In genomic region chr7:44767912-44768662, GRCh38 we compare ENCODE assay signal across 8 cellular contexts. TPM values are rescaled to one million over a fixed set of nuclear protein-coding genes. Genes with fewer than 3 reads are reported as not detected.
DNase-seq lines count a peak whose midpoint lies in the region; ATAC-seq, FAIRE-seq and TF ChIP-seq lines count a peak whose summit lies in the region.

No MANE protein-coding gene starts in this region.

- no peak for TF ChIP-seq CTCF in H9 (conservative IDR thresholded peaks at IDR 0.05)

- peaks cover 40 to 51% (median 44%) of the 10 kb centered on the region in 3 donors for H3K4me1 Mint-ChIP-seq in CD8-positive, alpha-beta memory T cell
- H3K4me1 Mint-ChIP-seq in H9, result peaks cover 11 to 16% of the 10 kb centered on the region in 2 experiments

- CTCF ChIA-PET in CD8-positive, alpha-beta memory T cell (lab: Charles Lee), result interaction anchor here (0.7 to 2.1 kb wide), 10 partner anchors 9 to 203 kb away, joined by 3 to 6 read pairs (median 4); partner anchors contain the start of gene DDX56

- H3K9me3 Mint-ChIP-seq in CD8-positive, alpha-beta memory T cell, result no peaks in the 10 kb centered on the region
- peaks cover 0 to 4% of the 10 kb centered on the region in 2 experiments; a peak in 1 of 5 replicates for H3K9me3 Mint-ChIP-seq in H9

- H3K27me3 ChIP-seq in CD8-positive, alpha-beta memory T cell (ENCODE audit: insufficient read depth, low read length, poor library complexity, severe bottlenecking), result no peaks in the 10 kb centered on the region
- H3K27me3 ChIP-seq in H9 (ENCODE audit: insufficient read depth, low read length) (no peaks in the 10 kb centered on the region), SJCRH30 (no peaks in the 10 kb centered on the region), neuronal stem cell (ENCODE audit: control insufficient read depth in 3 of 3, insufficient read depth in 3 of 3, low read depth in 1 of 3, low read length in 3 of 3) (no peaks in the 10 kb centered on the region)

- H3K23me2 ChIP-seq in H9 (ENCODE audit: insufficient read length, low read depth, low read length, poor library complexity, severe bottlenecking), result no peaks in the 10 kb centered on the region

- H3T11ph ChIP-seq in H9 (ENCODE audit: low read length), result no peak overlapping the region

- peaks cover 37% of the 10 kb centered on the region for H3K36me3 ChIP-seq in CD8-positive, alpha-beta memory T cell (ENCODE audit: insufficient read depth, low read length)
- H3K36me3 ChIP-seq in SJCRH30 (peaks cover 17% of the 10 kb centered on the region), neuronal stem cell (replicated peaks in 1 of 2; ENCODE audit: control insufficient read depth in 2 of 2, insufficient read depth in 2 of 2, low read length in 2 of 2) (peaks cover 42 to 56% of the 10 kb centered on the region in 2 donors)

- H3K9me3 ChIP-seq in CD8-positive, alpha-beta memory T cell (ENCODE audit: low read length), result no peaks in the 10 kb centered on the region
- H3K9me3 ChIP-seq in H9 (ENCODE audit: control insufficient read depth, low read depth, low read length) (no peaks in the 10 kb centered on the region), SJCRH30 (replicated peaks) (no peaks in the 10 kb centered on the region), neuronal stem cell (replicated peaks in 1 of 2; ENCODE audit: control insufficient read depth in 2 of 2, insufficient read depth in 1 of 2, low read depth in 1 of 2, low read length in 2 of 2) (peaks cover 0 to 2% of the 10 kb centered on the region in 2 donors)

- ATAC-seq in esophagus mucosa, result peak; percentile 73

- H2BK15ac ChIP-seq in H9 (ENCODE audit: low read depth, low read length) (no peak overlapping the region), neuronal stem cell (ENCODE audit: low read length) (no peak overlapping the region)

- H3K4me2 ChIP-seq in H9 (ENCODE audit: insufficient read depth, insufficient read length, low read length) (no peak overlapping the region), neuronal stem cell (ENCODE audit: insufficient read depth, low read length, poor library complexity, severe bottlenecking) (no peak overlapping the region)

- no peak overlapping the region for H4K5ac ChIP-seq in H9 (ENCODE audit: insufficient read length, low read depth, low read length)

- H2AK5ac ChIP-seq in H9 (ENCODE audit: insufficient read length, low read length) (no peak overlapping the region), neuronal stem cell (ENCODE audit: low read depth, low read length) (peak overlapping the region; percentile 35)

- peak overlapping the region; percentile 68 to 97 (median 87) for H3K27ac Mint-ChIP-seq in CD8-positive, alpha-beta memory T cell
- H3K27ac Mint-ChIP-seq in H9, result peak overlapping the region in 2 of 3 experiments; percentile 49 to 80; a peak in 3 of 7 replicates

- H2BK20ac ChIP-seq in H9 (ENCODE audit: low read depth, low read length, poor library complexity, severe bottlenecking), result no peak overlapping the region

- FAIRE-seq in urothelium cell line (lab: Jason Lieb, UNC), result no peak

- H4K20me1 ChIP-seq in H9 (ENCODE audit: control insufficient read depth, insufficient read depth, insufficient read length), result no peaks in the 10 kb centered on the region

- DNase-seq in CD8-positive, alpha-beta memory T cell, result peak in 3 of 5 donors; percentile 17 to 65 (median 27)
- no peak for DNase-seq in H9
- DNase-seq in SJCRH30, result peak; percentile 98 to 99
- DNase-seq in neuronal stem cell (ENCODE audit: low spot score), result no peak
- DNase-seq in SW 1271 (lab: John Stamatoyannopoulos, UW), result no peak
- no peak for DNase-seq in AML-193 (lab: John Stamatoyannopoulos, UW)
- DNase-seq in urothelium cell line (ENCODE audit: low spot score), result no peak

- H2BK12ac ChIP-seq in H9 (ENCODE audit: insufficient read length, low read depth, low read length), result no peak overlapping the region
- H2BK12ac ChIP-seq in neuronal stem cell (ENCODE audit: low read length), result no peak overlapping the region

- no peaks in the 10 kb centered on the region for H3K79me2 ChIP-seq in H9 (ENCODE audit: insufficient read depth, low read length)

- H3K36me3 Mint-ChIP-seq in CD8-positive, alpha-beta memory T cell, result peaks cover 0 to 52% (median 14%) of the 10 kb centered on the region in 3 donors
- H3K36me3 Mint-ChIP-seq in H9 (ENCODE audit: insufficient read depth in 1 of 3, low read depth in 3 of 3), result peaks cover 26 to 61% (median 60%) of the 10 kb centered on the region in 3 experiments; a peak in 6 of 7 replicates

- peaks cover 32% of the 10 kb centered on the region for H3K4me1 ChIP-seq in CD8-positive, alpha-beta memory T cell (ENCODE audit: insufficient read depth, low read length)
- no peaks in the 10 kb centered on the region for H3K4me1 ChIP-seq in H9 (ENCODE audit: insufficient read depth, low read length)
- peaks cover 32% of the 10 kb centered on the region for H3K4me1 ChIP-seq in SJCRH30
- H3K4me1 ChIP-seq in neuronal stem cell (ENCODE audit: control insufficient read depth in 2 of 2, insufficient read depth in 1 of 2, low read depth in 1 of 2, low read length in 2 of 2), result peaks cover 0 to 18% of the 10 kb centered on the region in 2 donors

- H3K4me3 ChIP-seq in CD8-positive, alpha-beta memory T cell (ENCODE audit: low read length), result no peak overlapping the region
- H3K4me3 ChIP-seq in SJCRH30 (peak overlapping the region; percentile 36), neuronal stem cell (ENCODE audit: low read length in 2 of 2) (no peak overlapping the region)

- H3K79me1 ChIP-seq in H9 (ENCODE audit: insufficient read depth, low read depth, low read length, poor library complexity, severe bottlenecking) (no peaks in the 10 kb centered on the region), neuronal stem cell (ENCODE audit: low read depth, low read length) (no peaks in the 10 kb centered on the region)

- peak overlapping the region; percentile 9 for H3K27ac ChIP-seq in CD8-positive, alpha-beta memory T cell (ENCODE audit: low read depth, low read length)
- no peak overlapping the region for H3K27ac ChIP-seq in H9 (ENCODE audit: insufficient read length, low read depth, low read length)
- peak overlapping the region; percentile 95 for H3K27ac ChIP-seq in SJCRH30
- H3K27ac ChIP-seq in neuronal stem cell (replicated peaks; ENCODE audit: low read length), result peak overlapping the region; percentile 36

- H2AFZ ChIP-seq in H9 (ENCODE audit: low read length), result no peak overlapping the region
- no peak overlapping the region for H2AFZ ChIP-seq in neuronal stem cell (ENCODE audit: low read length)

- peak overlapping the region in 6 of 7 donors; percentile 19 to 68 (median 52) for H3K4me3 Mint-ChIP-seq in CD8-positive, alpha-beta memory T cell
- no peak overlapping the region; a peak in 1 of 5 replicates for H3K4me3 Mint-ChIP-seq in H9

- no CpG with 5 or more reads among the region's 13 CpGs for WGBS in H9 (ENCODE audit: extremely low coverage, insufficient read length, low lambda C conversion rate)
- WGBS in neuronal stem cell (ENCODE audit: extremely low coverage in 2 of 2, insufficient read length in 2 of 2, insufficient replicate concordance in 1 of 2), 2 donors, result no CpG with 5 or more reads among the region's 13 CpGs

- H4K91ac ChIP-seq in H9 (ENCODE audit: insufficient read length, low read depth, low read length) (no peak overlapping the region), neuronal stem cell (ENCODE audit: low read depth, low read length, poor library complexity) (no peak overlapping the region)

- H3K27me3 Mint-ChIP-seq in CD8-positive, alpha-beta memory T cell, result no peaks in the 10 kb centered on the region
- H3K27me3 Mint-ChIP-seq in H9 (ENCODE audit: low read depth), result peaks cover 4% of the 10 kb centered on the region

- H3K18ac ChIP-seq in H9 (ENCODE audit: insufficient read length, low read depth, low read length), result no peak overlapping the region
- peak overlapping the region; percentile 53 for H3K18ac ChIP-seq in neuronal stem cell (ENCODE audit: low read length)

- no peak overlapping the region for H3K9ac ChIP-seq in H9 (ENCODE audit: extremely low read depth, insufficient read length, low read length)
- peak overlapping the region; percentile 66 for H3K9ac ChIP-seq in neuronal stem cell (ENCODE audit: low read depth, low read length, poor library complexity)

- H3K23ac ChIP-seq in H9 (ENCODE audit: insufficient read length, low read depth, low read length) (no peak overlapping the region), neuronal stem cell (ENCODE audit: low read depth, low read length, poor library complexity) (peak overlapping the region; percentile 86)

- H3K4ac ChIP-seq in H9 (ENCODE audit: low read depth, low read length) (no peak overlapping the region), neuronal stem cell (ENCODE audit: low read length) (no peak overlapping the region)

- no peak overlapping the region for H3K14ac ChIP-seq in H9 (ENCODE audit: insufficient read depth, low read length)
- no peak overlapping the region for H3K14ac ChIP-seq in neuronal stem cell (ENCODE audit: low read length)

- no peak overlapping the region for H4K8ac ChIP-seq in H9 (replicated peaks; ENCODE audit: insufficient read length, low read depth, low read length)
- no peak overlapping the region for H4K8ac ChIP-seq in neuronal stem cell (ENCODE audit: low read depth, low read length)

- no peak overlapping the region for H3K56ac ChIP-seq in H9 (ENCODE audit: insufficient read length, low read depth, low read length)

- POLR2A ChIA-PET in CD8-positive, alpha-beta memory T cell (lab: Charles Lee), result interaction anchor here (0.5 to 1.6 kb wide), 6 partner anchors 9 to 185 kb away, joined by 3 to 8 read pairs (median 4); partner anchors contain the start of genes H2AZ2, OGDH and PURB

- H2BK5ac ChIP-seq in H9 (ENCODE audit: insufficient read length, low read length) (no peak overlapping the region), neuronal stem cell (ENCODE audit: low read length) (peak overlapping the region; percentile 22)

- H2BK120ac ChIP-seq in H9 (ENCODE audit: low read depth, low read length, poor library complexity, severe bottlenecking) (no peak overlapping the region), neuronal stem cell (ENCODE audit: low read depth, low read length) (no peak overlapping the region)

RNA-seq across cellular contexts. Expression of gene ZMIZ2, which starts 19.4 kb away (rescaled TPM):
- total RNA-seq in CD8-positive, alpha-beta memory T cell, result 100 to 1,000 TPM; 119 to 122 TPM
- polyA plus RNA-seq in CD8-positive, alpha-beta memory T cell, result 9.8 TPM
- total RNA-seq in H9 (2021) (71.8 and 72.9 TPM in 2 replicates), esophagus mucosa (34.0 TPM)
- 9.0 and 13.3 TPM in 2 replicates for total RNA-seq in SJCRH30 (2014; rRNA removed; shearing (Covaris generic))
- polyA plus RNA-seq in neuronal stem cell (2013, experiment 1 of 2), result 39.9 TPM
- polyA plus RNA-seq in neuronal stem cell (2013, experiment 2 of 2), result 38.5 TPM

RNA-seq across cellular contexts. Expression of gene PPIA, which starts 28.4 kb away (rescaled TPM):
- 1,000 to 10,000 TPM; 3,369 to 3,448 TPM for total RNA-seq in CD8-positive, alpha-beta memory T cell
- polyA plus RNA-seq in CD8-positive, alpha-beta memory T cell, result 3,693 TPM
- total RNA-seq in H9 (2021) (2,409 and 2,440 TPM in 2 replicates), esophagus mucosa (2,087 TPM)
- 4,792 and 5,450 TPM in 2 replicates for total RNA-seq in SJCRH30 (2014; rRNA removed; shearing (Covaris generic))
- 1,729 TPM for polyA plus RNA-seq in neuronal stem cell (2013, experiment 1 of 2)
- polyA plus RNA-seq in neuronal stem cell (2013, experiment 2 of 2), result 1,737 TPM

Comparison
In these comparisons a context has a peak if more than half of its experiments do, and no peak if none do; other contexts are left out.
1. DNase-seq: peak in CD8-positive, alpha-beta memory T cell (3 of 5) and SJCRH30 (2 of 2); none in H9 (single experiment), neuronal stem cell (single experiment), SW 1271 (0 of 2), AML-193 (0 of 2) and urothelium cell line (single experiment).
2. H3K4me3 Mint-ChIP-seq: peak in CD8-positive, alpha-beta memory T cell (6 of 7); none in H9 (0 of 2).